ENCODE assay signal across 18 cellular contexts in genomic region chr11:69634590-69634989, GRCh38. TPM values are rescaled to one million over a fixed set of nuclear protein-coding genes. Genes with fewer than 3 reads are reported as not detected.
DNase-seq lines count a peak whose midpoint lies in the region; ATAC-seq and TF ChIP-seq lines count a peak whose summit lies in the region.
"Had no signal": no experiment of that assay in that cellular context is flagged by ENCODE, and none has a peak within 500 bp of the region (broad histone marks: within the 10 kb centered on the region; RNA-seq: fewer than 3 reads in every experiment).

No MANE protein-coding gene starts in this region.

- DNase-seq in coronary artery (ENCODE audit: low spot score) (peak; percentile 66), sigmoid colon (peak; percentile 40), T-helper 2 cell (no peak), ascending aorta (ENCODE audit: low spot score in 2 of 2) (no peak)
- DNase-seq: CD8-positive, alpha-beta T cell; DMS79 treated with DMSO at 0.1 percent for 48 hours; NCI-H1092; NCI-H146; NCI-H2081 treated with DMSO at 0.1 percent for 48 hours; NCI-H510A; NCI-H82; PC-3 had no signal

- intact Hi-C loops in sigmoid colon (cut with DNase I): no loop called here
- intact Hi-C loops in ascending aorta (cut with DNase I): loop anchor here (10.0 kb wide), 1 partner anchor 310 kb away; no protein-coding TSS in a partner anchor

- no peak for ATAC-seq in GM21381 (IDR thresholded peaks at IDR 0.05; ENCODE audit: unreplicated experiment)
- ATAC-seq: CD8-positive, alpha-beta T cell; PC-3 had no signal

- TF ChIP-seq CTCF in coronary artery (IDR thresholded peaks at IDR 0.05) (no peak), liver (IDR thresholded peaks at IDR 0.05; ENCODE audit: low read depth, low read length, missing input control) (no peak), sigmoid colon (IDR thresholded peaks at IDR 0.05) (no peak), ascending aorta (IDR thresholded peaks at IDR 0.05) (no peak)

- H3K4me1 ChIP-seq in liver (ENCODE audit: control insufficient read depth in 4 of 4, insufficient read depth in 4 of 4, low read length in 3 of 4): peaks cover 17 to 47% (median 35%) of the 10 kb centered on the region in 4 donors
- peaks cover 0 to 40% (median 39%) of the 10 kb centered on the region in 4 donors for H3K4me1 ChIP-seq in sigmoid colon
- H3K4me1 ChIP-seq in ascending aorta: peaks cover 9 to 27% of the 10 kb centered on the region in 2 donors

- H3K27me3 ChIP-seq in liver (ENCODE audit: control insufficient read depth in 4 of 4, insufficient read depth in 4 of 4, low read length in 3 of 4) (no peaks in the 10 kb centered on the region), sigmoid colon (peaks cover 24 to 60% (median 48%) of the 10 kb centered on the region in 3 donors), ascending aorta (no peaks in the 10 kb centered on the region)

- H3K9ac ChIP-seq in liver (ENCODE audit: low read depth in 1 of 2, low read length in 2 of 2): no peak overlapping the region
- H3K9ac ChIP-seq: KMS-11, SK-N-SH had no signal

- TF ChIP-seq POLR2A in sigmoid colon (IDR thresholded peaks at IDR 0.05): no peak

- H3K9me3 ChIP-seq in liver (ENCODE audit: control insufficient read depth in 4 of 4, low read length in 3 of 4) (no peaks in the 10 kb centered on the region), sigmoid colon (peaks cover 0 to 6% (median 0%) of the 10 kb centered on the region in 4 donors), ascending aorta (no peaks in the 10 kb centered on the region)
- H3K9me3 ChIP-seq: HAP-1, SK-N-SH had no signal

- peak; percentile 58; the same call in 1 of the 2 replicates for TF ChIP-seq EP300 in Ishikawa (IDR thresholded peaks at IDR 0.05; ENCODE audit: borderline replicate concordance)
- no peak for TF ChIP-seq EP300 in sigmoid colon (IDR thresholded peaks at IDR 0.05)

- no peaks in the 10 kb centered on the region for H3K36me3 ChIP-seq in liver (ENCODE audit: control insufficient read depth in 4 of 4, insufficient read depth in 3 of 4, low read depth in 1 of 4, low read length in 3 of 4)
- H3K36me3 ChIP-seq in sigmoid colon: no peaks in the 10 kb centered on the region
- no peaks in the 10 kb centered on the region for H3K36me3 ChIP-seq in ascending aorta
- H3K36me3 ChIP-seq: HAP-1 had no signal

- WGBS in liver: 48% methylated on average over 7 of the region's 7 CpGs
- 90 to 91% methylated on average over 7 of the region's 7 CpGs for WGBS in sigmoid colon, 2 donors

- no peak overlapping the region for H3K27ac ChIP-seq in coronary artery
- H3K27ac ChIP-seq in liver (ENCODE audit: low read depth in 1 of 2, low read length in 2 of 2): no peak overlapping the region
- H3K27ac ChIP-seq in sigmoid colon: no peak overlapping the region
- no peak overlapping the region for H3K27ac ChIP-seq in ascending aorta
- H3K27ac ChIP-seq: KMS-11 had no signal

- TF ChIP-seq RAD21 in Ishikawa (IDR thresholded peaks at IDR 0.05; ENCODE audit: low read depth): no peak
- peak; percentile 49 to 54 for TF ChIP-seq RAD21 in liver (IDR thresholded peaks at IDR 0.05)

- H3K4me3 ChIP-seq in coronary artery (no peak overlapping the region), liver (ENCODE audit: low read depth in 1 of 3, low read length in 3 of 3) (no peak overlapping the region), sigmoid colon (no peak overlapping the region), ascending aorta (no peak overlapping the region)
- H3K4me3 ChIP-seq: HAP-1 had no signal

TF ChIP-seq in Ishikawa, 13 proteins besides CTCF, POLR2A, EP300 and RAD21:
- no peak for TF ChIP-seq YY1 (IDR thresholded peaks at IDR 0.05; ENCODE audit: low read depth)
- no peak for TF ChIP-seq ZBTB7A (IDR thresholded peaks at IDR 0.05; ENCODE audit: low read depth)
- TF ChIP-seq TCF12 (IDR thresholded peaks at IDR 0.05; ENCODE audit: low read depth): 0 out of 2 replicates have a peak, but pooled peaks have one; percentile 27
- no peak for TF ChIP-seq EGR1 (IDR thresholded peaks at IDR 0.05)
- TF ChIP-seq NFIC (IDR thresholded peaks at IDR 0.05): peak; percentile 75
- TF ChIP-seq MAX (IDR thresholded peaks at IDR 0.05): peak; percentile 92
- peak; percentile 78 for TF ChIP-seq CEBPB (IDR thresholded peaks at IDR 0.05)
- TF ChIP-seq USF1 (IDR thresholded peaks at IDR 0.05): peak; percentile 56
- peak; percentile 9; the same call in 1 of the 2 replicates for TF ChIP-seq TEAD4 (IDR thresholded peaks at IDR 0.05)

TF ChIP-seq in liver, 16 proteins besides CTCF, POLR2A, EP300 and RAD21:
- TF ChIP-seq GABPA (IDR thresholded peaks at IDR 0.05 in 1 of 2, conservative IDR thresholded peaks at IDR 0.05 in 1 of 2) (no peak), FOXA1 (IDR thresholded peaks at IDR 0.05) (no peak), SP1 (IDR thresholded peaks at IDR 0.05) (no peak), JUND (IDR thresholded peaks at IDR 0.05) (no peak), EGR1 (IDR thresholded peaks at IDR 0.05; ENCODE audit: low read depth in 2 of 2) (no peak), RXRA (IDR thresholded peaks at IDR 0.05) (peak; percentile 43 to 86), ATF3 (IDR thresholded peaks at IDR 0.05) (no peak), TAF1 (conservative IDR thresholded peaks at IDR 0.05) (no peak), ZBTB33 (IDR thresholded peaks at IDR 0.05) (no peak), FOXA2 (IDR thresholded peaks at IDR 0.05) (peak; percentile 25), NR2F2 (IDR thresholded peaks at IDR 0.05) (no peak), HNF4A (conservative IDR thresholded peaks at IDR 0.05) (peak; percentile 54 to 75), YY1 (IDR thresholded peaks at IDR 0.05) (peak; percentile 65), REST (IDR thresholded peaks at IDR 0.05) (no peak), MAX (IDR thresholded peaks at IDR 0.05) (peak; percentile 61), HNF4G (IDR thresholded peaks at IDR 0.05) (no peak)
TF ChIP-seq in liver: peak in this region for 5.

RNA-seq across cellular contexts. Expression of gene CCND1, which starts 6.4 kb away (rescaled TPM):
- total RNA-seq in liver (10 to 100 TPM; 35.5 to 71.1 TPM), sigmoid colon (10 to 100 TPM in 3 of 4 donors, 1 to 10 TPM in 1; 7.7 to 56.8 (median 31.1) TPM), ascending aorta (90.6 TPM)
- polyA plus RNA-seq in liver (100 to 1,000 TPM in 1 of 2 donors, 10 to 100 TPM in 1; 28.9 to 100 TPM), sigmoid colon (10 to 100 TPM; 12.0 to 18.8 (median 14.8) TPM)

RNA-seq across cellular contexts. Expression of gene LTO1, which starts 40.6 kb away (rescaled TPM):
- total RNA-seq in liver: 10 to 100 TPM in 1 of 2 donors, 1 to 10 TPM in 1; 8.3 to 12.3 TPM
- 1 to 10 TPM; 4.9 to 6.4 TPM for polyA plus RNA-seq in liver
- 10 to 100 TPM; 19.3 to 42.9 (median 21.0) TPM for total RNA-seq in sigmoid colon
- 10 to 100 TPM; 12.0 to 25.7 (median 16.2) TPM for polyA plus RNA-seq in sigmoid colon
- total RNA-seq in ascending aorta: 10.2 TPM

Comparison
In these comparisons a context has a peak if more than half of its experiments do, and no peak if none do; other contexts are left out.
1. DNase-seq: peak in coronary artery (single experiment) and sigmoid colon (single experiment); none in T-helper 2 cell (0 of 5) and ascending aorta (0 of 2).